ENCODE assay signal across 10 cellular contexts in genomic region chr17:38451030-38451839, GRCh38.
DNase-seq lines count a peak whose midpoint lies in the region; ATAC-seq and TF ChIP-seq lines count a peak whose summit lies in the region.
"Had no signal": no experiment of that assay in that cellular context is flagged by ENCODE, and none has a peak within 500 bp of the region (broad histone marks: within the 10 kb centered on the region; RNA-seq: fewer than 3 reads in every experiment).

No MANE protein-coding gene starts in this region.

- H3K27ac ChIP-seq in brain microvascular endothelial cell: peak overlapping the region; percentile 75
- H3K27ac ChIP-seq in stomach smooth muscle (ENCODE audit: low read length): peak overlapping the region; percentile 60

- no peak for DNase-seq in HFF-Myc (ENCODE audit: extremely low read depth, low read depth)
- peak; percentile 50 for DNase-seq in brain microvascular endothelial cell
- DNase-seq in putamen (ENCODE audit: low spot score): no peak
- DNase-seq: activated T-cell treated with anti-CD3 and anti-CD28 coated beads, Interleukin-2, amount 50 U/mL, for 48 hours; NCI-H1105 treated with DMSO at 0.1 percent for 48 hours had no signal

- H3K9ac ChIP-seq in stomach smooth muscle (ENCODE audit: low read length in 2 of 2): peak overlapping the region in 1 of 2 donors; percentile 22

- no peak for TF ChIP-seq CTCF in HFF-Myc (IDR thresholded peaks at IDR 0.05; ENCODE audit: low read depth, low read length, missing control alignments)
- no peak for TF ChIP-seq CTCF in brain microvascular endothelial cell (IDR thresholded peaks at IDR 0.05; ENCODE audit: low read depth, low read length, missing control alignments)

- ATAC-seq in HG03175 (IDR thresholded peaks at IDR 0.05; ENCODE audit: unreplicated experiment) (no peak), HG03139 (IDR thresholded peaks at IDR 0.05; ENCODE audit: unreplicated experiment) (no peak), HG02973 (IDR thresholded peaks at IDR 0.05; ENCODE audit: unreplicated experiment) (no peak)

- H3K27me3 ChIP-seq in brain microvascular endothelial cell (replicated peaks): no peaks in the 10 kb centered on the region
- no peaks in the 10 kb centered on the region for H3K27me3 ChIP-seq in stomach smooth muscle (ENCODE audit: control insufficient read depth in 1 of 2, insufficient read depth in 2 of 2, low read length in 2 of 2)

- H3K4me3 ChIP-seq in HFF-Myc (replicated peaks; ENCODE audit: low read depth, low read length): peak overlapping the region; percentile 69
- H3K4me3 ChIP-seq in brain microvascular endothelial cell (ENCODE audit: low read depth, low read length): peak overlapping the region; percentile 44
- H3K4me3 ChIP-seq in iPS-18c (ENCODE audit: insufficient read depth, low read depth, low read length): peak overlapping the region; percentile 54
- H3K4me3 ChIP-seq in stomach smooth muscle (ENCODE audit: low read length in 2 of 2): peak overlapping the region; percentile 3 to 47

- H3K4me1 ChIP-seq in stomach smooth muscle (ENCODE audit: control insufficient read depth, insufficient read depth, low read length): peaks cover 58% of the 10 kb centered on the region

- H3K9me3 ChIP-seq in iPS-18c (ENCODE audit: control insufficient read depth, insufficient read depth, low read length) (no peaks in the 10 kb centered on the region), stomach smooth muscle (ENCODE audit: control insufficient read depth in 2 of 2, low read length in 2 of 2) (no peaks in the 10 kb centered on the region)

- H3K36me3 ChIP-seq in brain microvascular endothelial cell (replicated peaks): no peaks in the 10 kb centered on the region
- no peaks in the 10 kb centered on the region for H3K36me3 ChIP-seq in stomach smooth muscle (ENCODE audit: control insufficient read depth in 2 of 2, insufficient read depth in 2 of 2, low read length in 2 of 2)

- in situ Hi-C loops in brain microvascular endothelial cell (cut with HindIII; ENCODE audit: low pct_ligation_motif_present, low sequenced_read_pairs): no loop called here
